Comparison of ENCODE assay signal across 15 cellular contexts in genomic region chr16:49932943-49933342, GRCh38.
DNase-seq lines count a peak whose midpoint lies in the region; ATAC-seq and TF ChIP-seq lines count a peak whose summit lies in the region.
"Had no signal": no experiment of that assay in that cellular context is flagged by ENCODE, and none has a peak within 500 bp of the region (broad histone marks: within the 10 kb centered on the region; RNA-seq: fewer than 3 reads in every experiment).

No MANE protein-coding gene starts in this region.

- H3K36me3 Mint-ChIP-seq in type B pancreatic cell, result no peaks in the 10 kb centered on the region
- H3K36me3 Mint-ChIP-seq: activated naive CD4-positive, alpha-beta T cell treated with anti-CD3 and anti-CD28 coated beads, Interleukin-2, amount 50 U/mL, for 24 hours had no signal

- H3K4me1 Mint-ChIP-seq in type B pancreatic cell (ENCODE audit: unreplicated experiment), result peaks cover 20% of the 10 kb centered on the region
- H3K4me1 Mint-ChIP-seq: activated naive CD4-positive, alpha-beta T cell treated with anti-CD3 and anti-CD28 coated beads, Interleukin-2, amount 50 U/mL, for 24 hours had no signal

- peaks cover 2% of the 10 kb centered on the region for H3K9me3 Mint-ChIP-seq in type B pancreatic cell
- H3K9me3 Mint-ChIP-seq: activated naive CD4-positive, alpha-beta T cell treated with anti-CD3 and anti-CD28 coated beads, Interleukin-2, amount 50 U/mL, for 24 hours had no signal

- TF ChIP-seq CTCF in choroid plexus epithelial cell (conservative IDR thresholded peaks at IDR 0.05; ENCODE audit: low read depth, low read length) (no peak), type B pancreatic cell (conservative IDR thresholded peaks at IDR 0.05) (no peak)

- peak overlapping the region; percentile 32 for H3K4me3 Mint-ChIP-seq in type B pancreatic cell
- H3K4me3 Mint-ChIP-seq: activated naive CD4-positive, alpha-beta T cell treated with anti-CD3 and anti-CD28 coated beads, Interleukin-2, amount 50 U/mL, for 24 hours had no signal

- DNase-seq in activated effector memory CD4-positive, alpha-beta T cell treated with anti-CD3 and anti-CD28 coated beads, Interleukin-2, amount 50 U/mL, for 16 hours, result peak; percentile 24
- no peak for DNase-seq in activated effector memory CD4-positive, alpha-beta T cell treated with Interleukin-2 at 50 U/mL for 16 hours
- DNase-seq in choroid plexus epithelial cell (ENCODE audit: low read depth) (peak; percentile 54), iris pigment epithelial cell (ENCODE audit: low read depth) (peak; percentile 27), type B pancreatic cell (ENCODE audit: extremely low spot score, unreplicated experiment) (no peak), kidney tubule cell (ENCODE audit: low spot score) (no peak), iPS-NIHi11 (ENCODE audit: low spot score) (no peak)
- DNase-seq: 8988T; activated CD4-positive, CD25-positive, alpha-beta regulatory T cell treated with anti-CD3 and anti-CD28 coated beads, Interleukin-2, amount 50 U/mL, for 72 hours; activated CD8-positive, alpha-beta memory T cell treated with anti-CD3 and anti-CD28 coated beads, Interleukin-2, amount 50 U/mL, for 4 hours; caudate nucleus had no signal

- H3K4me3 ChIP-seq in choroid plexus epithelial cell (ENCODE audit: low read depth, low read length), result no peak overlapping the region
- H3K4me3 ChIP-seq: hepatocyte, lung had no signal

- peaks cover 10% of the 10 kb centered on the region for H3K27me3 Mint-ChIP-seq in type B pancreatic cell

- H3K27ac Mint-ChIP-seq in type B pancreatic cell, result peak overlapping the region; percentile 65
- H3K27ac Mint-ChIP-seq: activated naive CD4-positive, alpha-beta T cell treated with anti-CD3 and anti-CD28 coated beads, Interleukin-2, amount 50 U/mL, for 24 hours had no signal

- no peak for ATAC-seq in GM19324 (IDR thresholded peaks at IDR 0.05; ENCODE audit: low FRiP score, unreplicated experiment)

Comparison
In these comparisons a context has a peak if more than half of its experiments do, and no peak if none do; other contexts are left out.
1. DNase-seq: peak in activated effector memory CD4-positive, alpha-beta T cell treated with anti-CD3 and anti-CD28 coated beads, Interleukin-2, amount 50 U/mL, for 16 hours (single experiment), choroid plexus epithelial cell (single experiment) and iris pigment epithelial cell (single experiment); none in activated effector memory CD4-positive, alpha-beta T cell treated with Interleukin-2 at 50 U/mL for 16 hours (single experiment), type B pancreatic cell (single experiment), kidney tubule cell (single experiment) and iPS-NIHi11 (single experiment).